32 cellular contexts compared by ENCODE assay signal in the genomic region with DNA sequence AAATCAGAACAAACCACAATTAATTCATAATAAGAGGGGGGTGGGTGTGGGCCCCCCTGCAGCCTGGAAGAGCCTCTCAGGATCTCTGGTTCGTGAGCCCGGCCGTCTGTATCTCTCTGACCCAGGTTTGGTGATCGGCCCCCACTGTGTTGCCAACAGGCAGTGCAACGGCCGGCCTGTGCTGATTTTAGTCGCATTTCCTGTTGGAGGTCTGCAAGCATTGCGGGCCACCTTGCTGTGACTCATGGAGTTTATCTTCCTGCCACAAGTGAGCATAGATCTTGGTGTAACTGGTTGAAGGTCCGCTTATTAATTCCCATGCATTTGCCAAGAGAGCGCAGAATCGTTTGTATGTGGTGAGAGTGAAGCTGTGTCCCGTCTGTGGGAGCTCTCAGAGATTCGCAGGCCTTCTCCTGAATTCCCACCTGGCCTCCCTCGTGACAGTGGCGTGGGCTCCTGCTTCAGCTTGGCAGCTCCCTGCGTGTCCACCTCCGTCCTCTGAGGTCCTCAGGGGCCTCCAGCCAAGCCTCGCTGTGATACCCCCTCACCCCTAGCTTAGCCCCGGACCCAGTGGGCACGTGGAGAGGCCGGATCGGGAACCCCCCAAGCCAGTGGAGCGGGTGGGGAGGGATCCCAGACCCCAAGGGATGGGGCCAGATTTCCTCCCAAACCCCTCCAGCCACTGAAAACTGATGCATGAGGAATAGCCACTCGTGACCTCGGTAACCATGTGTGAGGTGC.
DNase-seq lines count a peak whose midpoint lies in the region; ATAC-seq, FAIRE-seq and TF ChIP-seq lines count a peak whose summit lies in the region.
"Had no signal": no experiment of that assay in that cellular context is flagged by ENCODE, and none has a peak within 500 bp of the region (broad histone marks: within the 10 kb centered on the region; RNA-seq: fewer than 3 reads in every experiment).

No MANE protein-coding gene starts in this region.

- no peak for TF ChIP-seq POLR2A in HepG2 (IDR thresholded peaks at IDR 0.05; ENCODE audit: insufficient read depth in 1 of 2, low read depth in 2 of 2, low read length in 2 of 2)

- H3K79me2 ChIP-seq in Loucy (ENCODE audit: insufficient read depth, low read length) = peaks cover 91% of the 10 kb centered on the region
- no peaks in the 10 kb centered on the region for H3K79me2 ChIP-seq in astrocyte (ENCODE audit: insufficient read depth, low read length)
- H3K79me2 ChIP-seq in HepG2 (ENCODE audit: insufficient read depth, low read length) = no peaks in the 10 kb centered on the region

- peak overlapping the region; percentile 78 for H3K4me2 ChIP-seq in BLaER1
- peak overlapping the region; percentile 68 for H3K4me2 ChIP-seq in Loucy (ENCODE audit: low read depth, low read length, poor library complexity, severe bottlenecking)
- H3K4me2 ChIP-seq in astrocyte (ENCODE audit: low read length) = peak overlapping the region; percentile 70
- no peak overlapping the region for H3K4me2 ChIP-seq in HepG2 (ENCODE audit: low read depth, low read length)
- H3K4me2 ChIP-seq: A549 had no signal

- CTCF ChIA-PET in HepG2 (lab: Yijun Ruan, JAX; ENCODE audit: low intra/inter-chr PET ratio, low total read pairs) = no interaction called here

- FAIRE-seq in astrocyte (lab: Jason Lieb, UNC) = no peak
- FAIRE-seq in HepG2 (lab: Jason Lieb, UNC) = no peak
- FAIRE-seq: A549, RCC 7860 had no signal

- no peak overlapping the region for H3K4me3 Mint-ChIP-seq in astrocyte (ENCODE audit: unreplicated experiment)
- H3K4me3 Mint-ChIP-seq: activated CD4-positive, alpha-beta memory T cell treated with anti-CD3 and anti-CD28 coated beads for 36 hours; activated naive CD4-positive, alpha-beta T cell treated with anti-CD3 and anti-CD28 coated beads for 36 hours; activated T-helper 1 cell treated with anti-CD3 and anti-CD28 coated beads, Interleukin-12 subunit alpha, Interleukin-12 subunit beta, Interleukin-2, Interleukin-4 antibody, amounts not matched to agents 30 ng/mL and 10 ng/mL and 1 ng/mL, durations not matched to agents 14 hours and 24 hours and 36 hours; endodermal cell; naive B cell; stimulated activated naive CD8-positive, alpha-beta T cell treated with anti-CD3 and anti-CD28 coated beads, Interleukin-15, Interleukin-2, amounts not matched to agents 100 ng/mL and 50 ng/mL, for 24 hours; T-cell had no signal

- peak; percentile 73 for DNase-seq in astrocyte (ENCODE audit: low read depth)
- DNase-seq in HepG2 (ENCODE audit: low spot score) = no peak
- DNase-seq in left ventricle myocardium inferior = no peak
- DNase-seq in putamen (ENCODE audit: low spot score) = no peak
- no peak for DNase-seq in OCI-M2 (lab: John Stamatoyannopoulos, UW; ENCODE audit: unreplicated experiment)
- no peak for DNase-seq in NCI-H82 treated with DMSO at 0.1 percent for 48 hours (lab: John Stamatoyannopoulos, UW; ENCODE audit: unreplicated experiment)
- DNase-seq: activated CD4-positive, alpha-beta memory T cell treated with anti-CD3 and anti-CD28 coated beads for 36 hours; activated CD4-positive, CD25-positive, alpha-beta regulatory T cell treated with anti-CD3 and anti-CD28 coated beads, Interleukin-2, amount 50 U/mL, for 72 hours; activated CD8-positive, alpha-beta memory T cell treated with anti-CD3 and anti-CD28 coated beads, Interleukin-2, amount 50 U/mL, for 4 hours; activated naive CD4-positive, alpha-beta T cell treated with anti-CD3 and anti-CD28 coated beads for 36 hours; adrenal gland; cortex of kidney; endodermal cell; Karpas-422; naive B cell; NCI-H187; NCI-H2171; NCI-H510A; NK-92 treated with Interleukin-12 subunit alpha and Interleukin-12 subunit beta, amount 100 ng/mL, for 24 hours; SJCRH30; T-cell had no signal

- no TSS peak for BruUV-seq in HepG2 (replicated peaks; lab: Mats Ljungman, UMichigan)

- H3K4me1 Mint-ChIP-seq in astrocyte (ENCODE audit: low read depth, unreplicated experiment) = peaks cover 15% of the 10 kb centered on the region
- H3K4me1 Mint-ChIP-seq: naive B cell, T-cell had no signal

- H3K4me1 ChIP-seq in BLaER1 = peaks cover 32% of the 10 kb centered on the region
- H3K4me1 ChIP-seq in Loucy (ENCODE audit: insufficient read depth, low read length, poor library complexity, severe bottlenecking) = peaks cover 50% of the 10 kb centered on the region
- H3K4me1 ChIP-seq in astrocyte (ENCODE audit: insufficient read depth, low read length) = peaks cover 26% of the 10 kb centered on the region
- H3K4me1 ChIP-seq in HepG2 (ENCODE audit: insufficient read depth, low read length) = no peaks in the 10 kb centered on the region
- peaks cover 5% of the 10 kb centered on the region for H3K4me1 ChIP-seq in left ventricle myocardium inferior
- H3K4me1 ChIP-seq: A549, adrenal gland, SJCRH30, vagina had no signal

- H3K4me3 ChIP-seq in BLaER1 (no peak overlapping the region), Loucy (ENCODE audit: low read length, poor library complexity, severe bottlenecking) (peak overlapping the region; percentile 53), astrocyte (ENCODE audit: insufficient read depth, low read depth, low read length) (peak overlapping the region; percentile 2), HepG2 (replicated peaks in 1 of 3; ENCODE audit: insufficient read depth in 1 of 3, low read depth in 2 of 3, low read length in 3 of 3) (no peak overlapping the region), left ventricle myocardium inferior (no peak overlapping the region)
- H3K4me3 ChIP-seq: A549, adrenal gland, cardiac muscle cell, SJCRH30, thoracic aorta, vagina had no signal

- intact Hi-C loops in HepG2 (cut with micrococcal nuclease; ENCODE audit: unreplicated experiment) = no loop called here
- intact Hi-C loops in left ventricle myocardium inferior (cut with micrococcal nuclease) = no loop called here

- no peaks in the 10 kb centered on the region for H3F3A ChIP-seq in Loucy (ENCODE audit: low read depth)

- H4K20me1 ChIP-seq in BLaER1 (no peaks in the 10 kb centered on the region), Loucy (ENCODE audit: insufficient read depth, low read length, poor library complexity, severe bottlenecking) (peaks cover 1% of the 10 kb centered on the region), astrocyte (ENCODE audit: insufficient read depth, low read length) (peaks cover 12% of the 10 kb centered on the region), HepG2 (ENCODE audit: insufficient read depth, low read length) (no peaks in the 10 kb centered on the region)

- H3K27ac Mint-ChIP-seq in astrocyte (ENCODE audit: unreplicated experiment) = no peak overlapping the region
- H3K27ac Mint-ChIP-seq: activated CD4-positive, alpha-beta memory T cell treated with anti-CD3 and anti-CD28 coated beads for 36 hours; activated naive CD4-positive, alpha-beta T cell treated with anti-CD3 and anti-CD28 coated beads for 36 hours; activated T-helper 1 cell treated with anti-CD3 and anti-CD28 coated beads, Interleukin-12 subunit alpha, Interleukin-12 subunit beta, Interleukin-2, Interleukin-4 antibody, amounts not matched to agents 30 ng/mL and 10 ng/mL and 1 ng/mL, durations not matched to agents 14 hours and 24 hours and 36 hours; endodermal cell; naive B cell; stimulated activated naive CD8-positive, alpha-beta T cell treated with anti-CD3 and anti-CD28 coated beads, Interleukin-15, Interleukin-2, amounts not matched to agents 100 ng/mL and 50 ng/mL, for 24 hours; T-cell had no signal

- H2AFZ ChIP-seq in Loucy (ENCODE audit: low read length) = no peak overlapping the region
- H2AFZ ChIP-seq in astrocyte (ENCODE audit: low read depth, low read length) = no peak overlapping the region
- no peak overlapping the region for H2AFZ ChIP-seq in HepG2 (ENCODE audit: low read length)

- POLR2A ChIA-PET in HepG2 (lab: Yijun Ruan, JAX) = no interaction called here

- 18% methylated on average over 25 of the region's 25 CpGs for whole genome bisulfite sequencing in HepG2 (ENCODE audit: low lambda C conversion rate)

- H3K27ac ChIP-seq in BLaER1 (peak overlapping the region; percentile 28; the same call in 1 of the 2 replicates), astrocyte (ENCODE audit: low read depth, low read length) (peak overlapping the region; percentile 43), HepG2 (ENCODE audit: extremely low read length, insufficient read depth, low read length) (no peak overlapping the region), left ventricle myocardium inferior (replicated peaks) (no peak overlapping the region)
- H3K27ac ChIP-seq: A549, adrenal gland, cardiac muscle cell, SJCRH30, thoracic aorta, vagina had no signal

- no peaks in the 10 kb centered on the region for H3K9me3 Mint-ChIP-seq in astrocyte (ENCODE audit: unreplicated experiment)
- H3K9me3 Mint-ChIP-seq: activated CD4-positive, alpha-beta memory T cell treated with anti-CD3 and anti-CD28 coated beads for 36 hours; activated naive CD4-positive, alpha-beta T cell treated with anti-CD3 and anti-CD28 coated beads for 36 hours; activated T-helper 1 cell treated with anti-CD3 and anti-CD28 coated beads, Interleukin-12 subunit alpha, Interleukin-12 subunit beta, Interleukin-2, Interleukin-4 antibody, amounts not matched to agents 30 ng/mL and 10 ng/mL and 1 ng/mL, durations not matched to agents 14 hours and 24 hours and 36 hours; endodermal cell had no signal

- H3K9ac ChIP-seq in BLaER1 (peak overlapping the region; percentile 20; the same call in 1 of the 2 replicates), Loucy (ENCODE audit: low read depth, low read length, poor library complexity, severe bottlenecking) (peak overlapping the region; percentile 70), astrocyte (ENCODE audit: low read length) (peak overlapping the region; percentile 21), HepG2 (ENCODE audit: insufficient read depth, low read depth, low read length) (no peak overlapping the region)

- peaks cover 17% of the 10 kb centered on the region for H3K27me3 Mint-ChIP-seq in astrocyte (ENCODE audit: low read depth, unreplicated experiment)
- H3K27me3 Mint-ChIP-seq: activated CD4-positive, alpha-beta memory T cell treated with anti-CD3 and anti-CD28 coated beads for 36 hours; stimulated activated naive CD8-positive, alpha-beta T cell treated with anti-CD3 and anti-CD28 coated beads, Interleukin-15, Interleukin-2, amounts not matched to agents 100 ng/mL and 50 ng/mL, for 24 hours had no signal

- no peak for ATAC-seq in HepG2
- ATAC-seq: A549, esophagus mucosa, left lobe of liver, T-cell had no signal

- no peaks in the 10 kb centered on the region for H3K9me2 ChIP-seq in Loucy (replicated peaks; ENCODE audit: low read depth, low read length)

- H3K36me3 Mint-ChIP-seq in astrocyte (ENCODE audit: low read depth, unreplicated experiment) = no peaks in the 10 kb centered on the region
- H3K36me3 Mint-ChIP-seq: activated CD4-positive, alpha-beta memory T cell treated with anti-CD3 and anti-CD28 coated beads for 36 hours; naive B cell; T-cell had no signal

- H3K27me3 ChIP-seq in BLaER1 (no peaks in the 10 kb centered on the region), Loucy (ENCODE audit: insufficient read depth, low read length, poor library complexity, severe bottlenecking) (no peaks in the 10 kb centered on the region), astrocyte (ENCODE audit: insufficient read depth, low read length) (no peaks in the 10 kb centered on the region), HepG2 (ENCODE audit: control insufficient read depth in 1 of 2, insufficient read depth in 2 of 2, low read length in 2 of 2) (peaks cover 7 to 75% of the 10 kb centered on the region in 2 experiments; a peak in 4 of 5 replicates), left ventricle myocardium inferior (ENCODE audit: low read depth) (peaks cover 73% of the 10 kb centered on the region)
- H3K27me3 ChIP-seq: adrenal gland, cardiac muscle cell, vagina had no signal

- in situ Hi-C loops in HepG2 (cut with HindIII; ENCODE audit: extremely low pct_ligation_motif_present, low pct_unique_long_range_greater_than_20kb) = no loop called here

- peak; percentile 27; the same call in 1 of the 2 replicates for TF ChIP-seq CTCF in Loucy (conservative IDR thresholded peaks at IDR 0.05; ENCODE audit: low read length)
- no peak for TF ChIP-seq CTCF in astrocyte (IDR thresholded peaks at IDR 0.05; ENCODE audit: insufficient read depth, low read depth, low read length)
- TF ChIP-seq CTCF in HepG2 (CRISPR knock-in tag; IDR thresholded peaks at IDR 0.05) = no peak
- no peak for TF ChIP-seq CTCF in left ventricle myocardium inferior (IDR thresholded peaks at IDR 0.05; ENCODE audit: borderline replicate concordance)

- H3K36me3 ChIP-seq in BLaER1 = no peaks in the 10 kb centered on the region
- H3K36me3 ChIP-seq in Loucy (ENCODE audit: insufficient read depth, low read length) = peaks cover 7% of the 10 kb centered on the region; the same call in 1 of the 2 replicates
- no peaks in the 10 kb centered on the region for H3K36me3 ChIP-seq in astrocyte (ENCODE audit: insufficient read depth, low read length)
- no peaks in the 10 kb centered on the region for H3K36me3 ChIP-seq in HepG2 (replicated peaks in 1 of 2; ENCODE audit: control insufficient read depth in 1 of 2, insufficient read depth in 2 of 2, low read length in 2 of 2)
- H3K36me3 ChIP-seq in left ventricle myocardium inferior = no peaks in the 10 kb centered on the region
- H3K36me3 ChIP-seq: adrenal gland, cardiac muscle cell, SJCRH30, thoracic aorta, vagina had no signal

- TF ChIP-seq EP300 in HepG2 (IDR thresholded peaks at IDR 0.05; ENCODE audit: low read depth in 2 of 2, low read length in 2 of 2) = no peak
- no peak for TF ChIP-seq EP300 in HepG2 (CRISPR knock-in tag; IDR thresholded peaks at IDR 0.05; ENCODE audit: borderline replicate concordance)

- no peak for TF ChIP-seq RAD21 in HepG2 (CRISPR knock-in tag; IDR thresholded peaks at IDR 0.05)

- no peaks in the 10 kb centered on the region for H3K9me3 ChIP-seq in BLaER1
- no peaks in the 10 kb centered on the region for H3K9me3 ChIP-seq in Loucy (ENCODE audit: insufficient read depth, low read depth, low read length)
- no peaks in the 10 kb centered on the region for H3K9me3 ChIP-seq in astrocyte (ENCODE audit: insufficient read depth, low read depth, low read length)
- no peaks in the 10 kb centered on the region for H3K9me3 ChIP-seq in HepG2 (ENCODE audit: low read length)
- H3K9me3 ChIP-seq in left ventricle myocardium inferior (replicated peaks) = no peaks in the 10 kb centered on the region
- H3K9me3 ChIP-seq: A549, adrenal gland, SJCRH30, thoracic aorta, vagina had no signal

Comparison
In these comparisons a context has a peak if more than half of its experiments do, and no peak if none do; other contexts are left out.
1. H3K27ac ChIP-seq: peak in BLaER1 (single experiment) and astrocyte (single experiment); none in HepG2 (single experiment) and left ventricle myocardium inferior (single experiment).
2. H3K4me3 ChIP-seq: peak in Loucy (single experiment) and astrocyte (single experiment); none in BLaER1 (single experiment), HepG2 (0 of 3) and left ventricle myocardium inferior (single experiment).